Comparison of ENCODE assay signal across 1 cellular context in genomic region chr5:173327948-173328895, GRCh38.
TF ChIP-seq lines count a peak whose summit lies in the region.

STC2 (minus strand) TSS chr5:173328414; CDS start chr5:173328193, 221 bp downstream.

TF ChIP-seq in HepG2, 621 proteins besides CTCF, POLR2A, EP300 and RAD21 (continued from another document and continues in another):
- TF ChIP-seq CENPT (CRISPR knock-in tag; IDR thresholded peaks at IDR 0.05; ENCODE audit: low read depth) (0 out of 2 replicates have a peak, but pooled peaks have one; percentile 10), TARDBP (CRISPR knock-in tag; IDR thresholded peaks at IDR 0.05) (peak; percentile 66), KDM3A (CRISPR knock-in tag; IDR thresholded peaks at IDR 0.05; ENCODE audit: low read depth) (peak; percentile 77; the same call in 1 of the 2 replicates), KAT8 (CRISPR knock-in tag; IDR thresholded peaks at IDR 0.05) (no peak), FLYWCH1 (CRISPR knock-in tag; IDR thresholded peaks at IDR 0.05) (peak; percentile 90), DDIT3 (CRISPR knock-in tag; IDR thresholded peaks at IDR 0.05) (no peak), ZIK1 (CRISPR knock-in tag; IDR thresholded peaks at IDR 0.05; ENCODE audit: borderline replicate concordance, low read depth) (0 out of 2 replicates have a peak, but pooled peaks have one; percentile 35), AKAP8 (CRISPR knock-in tag; IDR thresholded peaks at IDR 0.05) (peak; percentile 86), U2AF1 (optimal IDR thresholded peaks at IDR 0.05; ENCODE audit: low read depth, low read length) (no peak), ZNF17 (CRISPR knock-in tag; IDR thresholded peaks at IDR 0.05) (no peak), ZNF550 (CRISPR knock-in tag; IDR thresholded peaks at IDR 0.05; ENCODE audit: borderline replicate concordance) (no peak), ZNF879 (CRISPR knock-in tag; IDR thresholded peaks at IDR 0.05) (0 out of 2 replicates have a peak, but pooled peaks have one; percentile 50), ZFYVE20 (CRISPR knock-in tag; IDR thresholded peaks at IDR 0.05; ENCODE audit: borderline replicate concordance, low read depth) (no peak), KLF6 (CRISPR knock-in tag; IDR thresholded peaks at IDR 0.05) (peak; percentile 94), ZNF703 (CRISPR knock-in tag; IDR thresholded peaks at IDR 0.05; ENCODE audit: borderline replicate concordance) (no peak; the same call in 1 of the 2 replicates), SP5 (CRISPR knock-in tag; IDR thresholded peaks at IDR 0.05; ENCODE audit: borderline replicate concordance, low read depth) (peak; percentile 19; the same call in 1 of the 2 replicates), SIX1 (CRISPR knock-in tag; IDR thresholded peaks at IDR 0.05; ENCODE audit: borderline replicate concordance) (0 out of 2 replicates have a peak, but pooled peaks have one; percentile 31), GATAD2A (CRISPR knock-in tag; IDR thresholded peaks at IDR 0.05) (peak; percentile 53; the same call in 1 of the 2 replicates), SP140L (CRISPR knock-in tag; IDR thresholded peaks at IDR 0.05; ENCODE audit: borderline replicate concordance) (0 out of 2 replicates have a peak, but pooled peaks have one; percentile 74), ZNF891 (CRISPR knock-in tag; IDR thresholded peaks at IDR 0.05) (0 out of 2 replicates have a peak, but pooled peaks have one; percentile 78), KDM5B (CRISPR knock-in tag; IDR thresholded peaks at IDR 0.05; ENCODE audit: borderline replicate concordance) (peak; percentile 59; the same call in 1 of the 2 replicates), SMYD3 (CRISPR knock-in tag; IDR thresholded peaks at IDR 0.05) (no peak; the same call in 1 of the 2 replicates), ETV5 (CRISPR knock-in tag; IDR thresholded peaks at IDR 0.05; ENCODE audit: borderline replicate concordance) (0 out of 2 replicates have a peak, but pooled peaks have one; percentile 18), GATA4 (IDR thresholded peaks at IDR 0.05; ENCODE audit: borderline replicate concordance, low read depth) (peak; percentile 93), ZMYM3 (CRISPR knock-in tag; IDR thresholded peaks at IDR 0.05) (no peak), ZSCAN31 (CRISPR knock-in tag; IDR thresholded peaks at IDR 0.05; ENCODE audit: low read depth) (no peak), KDM2A (CRISPR knock-in tag; IDR thresholded peaks at IDR 0.05; ENCODE audit: borderline replicate concordance, low read depth) (peak; percentile 81; the same call in 1 of the 2 replicates), NFKB2 (CRISPR knock-in tag; IDR thresholded peaks at IDR 0.05; ENCODE audit: borderline replicate concordance) (peak; percentile 92), CHD4 (IDR thresholded peaks at IDR 0.05; ENCODE audit: borderline replicate concordance, low read length) (no peak), MED13 (CRISPR knock-in tag; IDR thresholded peaks at IDR 0.05) (peak; percentile 66; the same call in 1 of the 2 replicates), SPEN (CRISPR knock-in tag; IDR thresholded peaks at IDR 0.05; ENCODE audit: low read depth) (peak; percentile 63), RELA (CRISPR knock-in tag; IDR thresholded peaks at IDR 0.05) (peak; percentile 77; the same call in 1 of the 2 replicates), ZNF605 (CRISPR knock-in tag; IDR thresholded peaks at IDR 0.05) (peak; percentile 69; the same call in 1 of the 2 replicates), ZNF350 (CRISPR knock-in tag; IDR thresholded peaks at IDR 0.05; ENCODE audit: borderline replicate concordance, low read depth) (peak; percentile 76; the same call in 1 of the 2 replicates), TCF7 (IDR thresholded peaks at IDR 0.05; ENCODE audit: low read depth) (no peak), ZBTB7B (CRISPR knock-in tag; IDR thresholded peaks at IDR 0.05) (0 out of 2 replicates have a peak, but pooled peaks have one; percentile 61), CREB3 (CRISPR knock-in tag; IDR thresholded peaks at IDR 0.05) (no peak), ZNF746 (CRISPR knock-in tag; IDR thresholded peaks at IDR 0.05) (peak; percentile 39; the same call in 1 of the 2 replicates), HBP1 (CRISPR knock-in tag; IDR thresholded peaks at IDR 0.05; ENCODE audit: low read depth) (no peak), GFI1 (CRISPR knock-in tag; IDR thresholded peaks at IDR 0.05; ENCODE audit: borderline replicate concordance) (no peak), ZBTB10 (CRISPR knock-in tag; IDR thresholded peaks at IDR 0.05; ENCODE audit: borderline replicate concordance) (peak; percentile 69; the same call in 1 of the 2 replicates), NR2F1 (CRISPR knock-in tag; IDR thresholded peaks at IDR 0.05) (peak in 1 of 2 experiments; percentile 42; a peak in 2 of 4 replicates), TGIF2 (CRISPR knock-in tag; IDR thresholded peaks at IDR 0.05) (peak; percentile 81), ASH2L (IDR thresholded peaks at IDR 0.05; ENCODE audit: insufficient read length, low read depth, low read length) (peak; percentile 64)
- TF ChIP-seq, protein P1, sequence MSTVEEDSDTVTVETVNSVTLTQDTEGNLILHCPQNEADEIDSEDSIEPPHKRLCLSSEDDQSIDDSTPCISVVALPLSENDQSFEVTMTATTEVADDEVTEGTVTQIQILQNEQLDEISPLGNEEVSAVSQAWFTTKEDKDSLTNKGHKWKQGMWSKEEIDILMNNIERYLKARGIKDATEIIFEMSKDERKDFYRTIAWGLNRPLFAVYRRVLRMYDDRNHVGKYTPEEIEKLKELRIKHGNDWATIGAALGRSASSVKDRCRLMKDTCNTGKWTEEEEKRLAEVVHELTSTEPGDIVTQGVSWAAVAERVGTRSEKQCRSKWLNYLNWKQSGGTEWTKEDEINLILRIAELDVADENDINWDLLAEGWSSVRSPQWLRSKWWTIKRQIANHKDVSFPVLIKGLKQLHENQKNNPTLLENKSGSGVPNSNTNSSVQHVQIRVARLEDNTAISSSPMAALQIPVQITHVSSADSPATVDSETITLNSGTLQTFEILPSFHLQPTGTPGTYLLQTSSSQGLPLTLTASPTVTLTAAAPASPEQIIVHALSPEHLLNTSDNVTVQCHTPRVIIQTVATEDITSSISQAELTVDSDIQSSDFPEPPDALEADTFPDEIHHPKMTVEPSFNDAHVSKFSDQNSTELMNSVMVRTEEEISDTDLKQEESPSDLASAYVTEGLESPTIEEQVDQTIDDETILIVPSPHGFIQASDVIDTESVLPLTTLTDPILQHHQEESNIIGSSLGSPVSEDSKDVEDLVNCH (CRISPR knock-in tag; IDR thresholded peaks at IDR 0.05) = no peak
- TF ChIP-seq, protein P2, sequence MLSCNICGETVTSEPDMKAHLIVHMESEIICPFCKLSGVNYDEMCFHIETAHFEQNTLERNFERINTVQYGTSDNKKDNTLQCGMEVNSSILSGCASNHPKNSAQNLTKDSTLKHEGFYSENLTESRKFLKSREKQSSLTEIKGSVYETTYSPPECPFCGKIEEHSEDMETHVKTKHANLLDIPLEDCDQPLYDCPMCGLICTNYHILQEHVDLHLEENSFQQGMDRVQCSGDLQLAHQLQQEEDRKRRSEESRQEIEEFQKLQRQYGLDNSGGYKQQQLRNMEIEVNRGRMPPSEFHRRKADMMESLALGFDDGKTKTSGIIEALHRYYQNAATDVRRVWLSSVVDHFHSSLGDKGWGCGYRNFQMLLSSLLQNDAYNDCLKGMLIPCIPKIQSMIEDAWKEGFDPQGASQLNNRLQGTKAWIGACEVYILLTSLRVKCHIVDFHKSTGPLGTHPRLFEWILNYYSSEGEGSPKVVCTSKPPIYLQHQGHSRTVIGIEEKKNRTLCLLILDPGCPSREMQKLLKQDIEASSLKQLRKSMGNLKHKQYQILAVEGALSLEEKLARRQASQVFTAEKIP (CRISPR knock-in tag; IDR thresholded peaks at IDR 0.05; ENCODE audit: borderline replicate concordance) = no peak
- TF ChIP-seq, protein P3, sequence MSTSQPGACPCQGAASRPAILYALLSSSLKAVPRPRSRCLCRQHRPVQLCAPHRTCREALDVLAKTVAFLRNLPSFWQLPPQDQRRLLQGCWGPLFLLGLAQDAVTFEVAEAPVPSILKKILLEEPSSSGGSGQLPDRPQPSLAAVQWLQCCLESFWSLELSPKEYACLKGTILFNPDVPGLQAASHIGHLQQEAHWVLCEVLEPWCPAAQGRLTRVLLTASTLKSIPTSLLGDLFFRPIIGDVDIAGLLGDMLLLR (CRISPR knock-in tag; IDR thresholded peaks at IDR 0.05) = peak; percentile 47; the same call in 1 of the 2 replicates
- TF ChIP-seq, protein P4, sequence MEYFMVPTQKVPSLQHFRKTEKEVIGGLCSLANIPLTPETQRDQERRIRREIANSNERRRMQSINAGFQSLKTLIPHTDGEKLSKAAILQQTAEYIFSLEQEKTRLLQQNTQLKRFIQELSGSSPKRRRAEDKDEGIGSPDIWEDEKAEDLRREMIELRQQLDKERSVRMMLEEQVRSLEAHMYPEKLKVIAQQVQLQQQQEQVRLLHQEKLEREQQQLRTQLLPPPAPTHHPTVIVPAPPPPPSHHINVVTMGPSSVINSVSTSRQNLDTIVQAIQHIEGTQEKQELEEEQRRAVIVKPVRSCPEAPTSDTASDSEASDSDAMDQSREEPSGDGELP (IDR thresholded peaks at IDR 0.05; ENCODE audit: borderline replicate concordance, low read depth) = peak; percentile 62; the same call in 1 of the 2 replicates
- TF ChIP-seq, protein P5, sequence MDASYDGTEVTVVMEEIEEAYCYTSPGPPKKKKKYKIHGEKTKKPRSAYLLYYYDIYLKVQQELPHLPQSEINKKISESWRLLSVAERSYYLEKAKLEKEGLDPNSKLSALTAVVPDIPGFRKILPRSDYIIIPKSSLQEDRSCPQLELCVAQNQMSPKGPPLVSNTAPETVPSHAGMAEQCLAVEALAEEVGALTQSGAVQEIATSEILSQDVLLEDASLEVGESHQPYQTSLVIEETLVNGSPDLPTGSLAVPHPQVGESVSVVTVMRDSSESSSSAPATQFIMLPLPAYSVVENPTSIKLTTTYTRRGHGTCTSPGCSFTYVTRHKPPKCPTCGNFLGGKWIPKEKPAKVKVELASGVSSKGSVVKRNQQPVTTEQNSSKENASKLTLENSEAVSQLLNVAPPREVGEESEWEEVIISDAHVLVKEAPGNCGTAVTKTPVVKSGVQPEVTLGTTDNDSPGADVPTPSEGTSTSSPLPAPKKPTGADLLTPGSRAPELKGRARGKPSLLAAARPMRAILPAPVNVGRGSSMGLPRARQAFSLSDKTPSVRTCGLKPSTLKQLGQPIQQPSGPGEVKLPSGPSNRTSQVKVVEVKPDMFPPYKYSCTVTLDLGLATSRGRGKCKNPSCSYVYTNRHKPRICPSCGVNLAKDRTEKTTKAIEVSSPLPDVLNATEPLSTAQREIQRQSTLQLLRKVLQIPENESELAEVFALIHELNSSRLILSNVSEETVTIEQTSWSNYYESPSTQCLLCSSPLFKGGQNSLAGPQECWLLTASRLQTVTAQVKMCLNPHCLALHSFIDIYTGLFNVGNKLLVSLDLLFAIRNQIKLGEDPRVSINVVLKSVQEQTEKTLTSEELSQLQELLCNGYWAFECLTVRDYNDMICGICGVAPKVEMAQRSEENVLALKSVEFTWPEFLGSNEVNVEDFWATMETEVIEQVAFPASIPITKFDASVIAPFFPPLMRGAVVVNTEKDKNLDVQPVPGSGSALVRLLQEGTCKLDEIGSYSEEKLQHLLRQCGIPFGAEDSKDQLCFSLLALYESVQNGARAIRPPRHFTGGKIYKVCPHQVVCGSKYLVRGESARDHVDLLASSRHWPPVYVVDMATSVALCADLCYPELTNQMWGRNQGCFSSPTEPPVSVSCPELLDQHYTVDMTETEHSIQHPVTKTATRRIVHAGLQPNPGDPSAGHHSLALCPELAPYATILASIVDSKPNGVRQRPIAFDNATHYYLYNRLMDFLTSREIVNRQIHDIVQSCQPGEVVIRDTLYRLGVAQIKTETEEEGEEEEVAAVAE (CRISPR knock-in tag; IDR thresholded peaks at IDR 0.05; ENCODE audit: borderline replicate concordance) = peak; percentile 54; the same call in 1 of the 2 replicates
- TF ChIP-seq, protein P6, sequence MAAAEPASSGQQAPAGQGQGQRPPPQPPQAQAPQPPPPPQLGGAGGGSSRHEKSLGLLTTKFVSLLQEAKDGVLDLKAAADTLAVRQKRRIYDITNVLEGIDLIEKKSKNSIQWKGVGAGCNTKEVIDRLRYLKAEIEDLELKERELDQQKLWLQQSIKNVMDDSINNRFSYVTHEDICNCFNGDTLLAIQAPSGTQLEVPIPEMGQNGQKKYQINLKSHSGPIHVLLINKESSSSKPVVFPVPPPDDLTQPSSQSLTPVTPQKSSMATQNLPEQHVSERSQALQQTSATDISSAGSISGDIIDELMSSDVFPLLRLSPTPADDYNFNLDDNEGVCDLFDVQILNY (CRISPR knock-in tag; conservative IDR thresholded peaks at IDR 0.05) = 0 out of 2 replicates have a peak, but pooled peaks have one; percentile 13
